Comparison of ENCODE assay signal across 8 cellular contexts in genomic region chr19:17860331-17860992, GRCh38. TPM values are rescaled to one million over a fixed set of nuclear protein-coding genes. Genes with fewer than 3 reads are reported as not detected.
DNase-seq lines count a peak whose midpoint lies in the region; ATAC-seq lines count a peak whose summit lies in the region.

No MANE protein-coding gene starts in this region.

- H3K9me3 Mint-ChIP-seq in activated T-cell treated with anti-CD3 and anti-CD28 coated beads, Interleukin-2, amount 50 U/mL, for 4 hours: no peaks in the 10 kb centered on the region
- no peaks in the 10 kb centered on the region for H3K9me3 Mint-ChIP-seq in activated naive CD8-positive, alpha-beta T cell treated with anti-CD3 and anti-CD28 coated beads for 36 hours

- no peak for DNase-seq in activated T-cell treated with anti-CD3 and anti-CD28 coated beads, Interleukin-2, amount 50 U/mL, for 4 hours
- DNase-seq in activated T-cell treated with anti-CD3 and anti-CD28 coated beads, Interleukin-2, amount 50 U/mL, for 48 hours: no peak
- no peak for DNase-seq in activated naive CD8-positive, alpha-beta T cell treated with anti-CD3 and anti-CD28 coated beads for 36 hours
- DNase-seq in GDM1 (lab: John Stamatoyannopoulos, UW) (no peak), SHP77 (lab: John Stamatoyannopoulos, UW) (no peak)

- peaks cover 11% of the 10 kb centered on the region for H3K4me1 ChIP-seq in thymus (ENCODE audit: control insufficient read depth, insufficient read depth, low read length)

- peak overlapping the region; percentile 97 for H3K4me3 ChIP-seq in thymus (ENCODE audit: low read length)

- WGBS in thymus: 4% methylated on average over 22 of the region's 22 CpGs

- peak overlapping the region; percentile 99 for H3K4me3 Mint-ChIP-seq in activated T-cell treated with anti-CD3 and anti-CD28 coated beads, Interleukin-2, amount 50 U/mL, for 4 hours
- H3K4me3 Mint-ChIP-seq in activated naive CD8-positive, alpha-beta T cell treated with anti-CD3 and anti-CD28 coated beads for 36 hours: peak overlapping the region; percentile 99

- H3K27me3 Mint-ChIP-seq in activated T-cell treated with anti-CD3 and anti-CD28 coated beads, Interleukin-2, amount 50 U/mL, for 4 hours (ENCODE audit: low read depth): no peaks in the 10 kb centered on the region
- peaks cover 10% of the 10 kb centered on the region for H3K27me3 Mint-ChIP-seq in activated naive CD8-positive, alpha-beta T cell treated with anti-CD3 and anti-CD28 coated beads for 36 hours

- H3K36me3 ChIP-seq in thymus (ENCODE audit: control insufficient read depth, insufficient read depth): peaks cover 37% of the 10 kb centered on the region

- H3K27me3 ChIP-seq in layer of hippocampus (ENCODE audit: control insufficient read depth, insufficient read depth, low read length): no peaks in the 10 kb centered on the region
- H3K27me3 ChIP-seq in thymus (ENCODE audit: control insufficient read depth, insufficient read depth): no peaks in the 10 kb centered on the region

- H3K36me3 Mint-ChIP-seq in activated T-cell treated with anti-CD3 and anti-CD28 coated beads, Interleukin-2, amount 50 U/mL, for 4 hours (ENCODE audit: insufficient read depth): peaks cover 43% of the 10 kb centered on the region
- H3K36me3 Mint-ChIP-seq in activated naive CD8-positive, alpha-beta T cell treated with anti-CD3 and anti-CD28 coated beads for 36 hours: peaks cover 55% of the 10 kb centered on the region

- H3K4me1 Mint-ChIP-seq in activated T-cell treated with anti-CD3 and anti-CD28 coated beads, Interleukin-2, amount 50 U/mL, for 4 hours (ENCODE audit: low read depth): peaks cover 32% of the 10 kb centered on the region
- H3K4me1 Mint-ChIP-seq in activated naive CD8-positive, alpha-beta T cell treated with anti-CD3 and anti-CD28 coated beads for 36 hours: peaks cover 38% of the 10 kb centered on the region

- no peaks in the 10 kb centered on the region for H3K9me3 ChIP-seq in thymus (ENCODE audit: control insufficient read depth)

- ATAC-seq in activated T-cell treated with anti-CD3 and anti-CD28 coated beads, Interleukin-2, amount 50 U/mL, for 4 hours: no peak
- ATAC-seq in GM18502 (IDR thresholded peaks at IDR 0.05; ENCODE audit: poor library complexity, unreplicated experiment): no peak

- peak overlapping the region; percentile 80 for H3K27ac ChIP-seq in layer of hippocampus (ENCODE audit: low read depth, low read length)
- peak overlapping the region; percentile 67 for H3K27ac ChIP-seq in thymus (ENCODE audit: low read depth)

- H3K27ac Mint-ChIP-seq in activated naive CD8-positive, alpha-beta T cell treated with anti-CD3 and anti-CD28 coated beads for 36 hours: peak overlapping the region; percentile 99

RNA-seq across cellular contexts. Expression of gene RPL18A, which starts 0.8 kb away (rescaled TPM):
- total RNA-seq in activated T-cell treated with anti-CD3 and anti-CD28 coated beads, Interleukin-2, amount 50 U/mL, for 4 hours: 1,000 to 10,000 TPM; 4,001 to 4,060 (median 4,048) TPM
- total RNA-seq in activated naive CD8-positive, alpha-beta T cell treated with anti-CD3 and anti-CD28 coated beads for 36 hours: 1,000 to 10,000 TPM; 3,144 to 3,196 TPM
- polyA plus RNA-seq in thymus: 2,901 TPM

RNA-seq across cellular contexts. Expression of gene SLC5A5, which starts 11.3 kb away (rescaled TPM):
- 1 to 10 TPM in 2 of 3 donors, under 1 TPM in 1; 0.98 to 1.6 (median 1.1) TPM for total RNA-seq in activated T-cell treated with anti-CD3 and anti-CD28 coated beads, Interleukin-2, amount 50 U/mL, for 4 hours
- 1 to 10 TPM; 1.5 to 1.7 TPM for total RNA-seq in activated naive CD8-positive, alpha-beta T cell treated with anti-CD3 and anti-CD28 coated beads for 36 hours
- polyA plus RNA-seq in thymus: 0.25 TPM

RNA-seq across cellular contexts. Expression of gene JAK3, which starts 12.7 kb away (rescaled TPM):
- total RNA-seq in activated T-cell treated with anti-CD3 and anti-CD28 coated beads, Interleukin-2, amount 50 U/mL, for 4 hours: 100 to 1,000 TPM; 181 to 220 (median 189) TPM
- total RNA-seq in activated naive CD8-positive, alpha-beta T cell treated with anti-CD3 and anti-CD28 coated beads for 36 hours: 10 to 100 TPM; 90.3 to 91.1 TPM
- 50.4 TPM for polyA plus RNA-seq in thymus

RNA-seq across cellular contexts. Expression of gene INSL3, which starts 39.1 kb away (rescaled TPM):
- 1 to 10 TPM; 8.1 to 9.4 (median 9.1) TPM for total RNA-seq in activated T-cell treated with anti-CD3 and anti-CD28 coated beads, Interleukin-2, amount 50 U/mL, for 4 hours
- total RNA-seq in activated naive CD8-positive, alpha-beta T cell treated with anti-CD3 and anti-CD28 coated beads for 36 hours: 1 to 10 TPM; 1.7 to 1.8 TPM
- polyA plus RNA-seq in thymus: 2.1 TPM
